ENCODE assay signal across 15 cellular contexts in the genomic region with DNA sequence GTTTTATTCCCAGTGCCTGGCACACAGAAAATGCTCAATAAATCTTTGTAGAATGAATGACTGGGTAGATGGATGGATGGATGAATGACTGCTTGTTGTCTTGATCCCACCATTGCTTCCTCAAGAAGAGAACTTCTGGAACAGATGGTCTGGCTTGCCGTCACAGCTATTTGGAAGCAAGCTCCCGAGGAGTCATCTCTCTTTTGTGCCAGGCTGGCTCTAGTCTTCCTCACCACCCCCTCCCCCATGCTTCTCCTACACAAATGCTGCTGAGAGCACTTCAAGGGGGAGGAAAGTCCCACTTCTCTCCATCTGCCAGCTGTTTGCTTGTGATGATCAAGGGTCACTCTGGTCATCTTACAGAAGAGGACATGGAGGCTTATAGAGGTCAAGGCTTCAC. TPM values are rescaled to one million over a fixed set of nuclear protein-coding genes. Genes with fewer than 3 reads are reported as not detected.
DNase-seq lines count a peak whose midpoint lies in the region; ATAC-seq and TF ChIP-seq lines count a peak whose summit lies in the region.
"Had no signal": no experiment of that assay in that cellular context is flagged by ENCODE, and none has a peak within 500 bp of the region (broad histone marks: within the 10 kb centered on the region; RNA-seq: fewer than 3 reads in every experiment).

No MANE protein-coding gene starts in this region.

- H4K20me1 ChIP-seq in BLaER1 treated with 17β-estradiol and CSF1 and Interleukin-3, amounts not matched to agents 10 nM and 100 nM, result no peaks in the 10 kb centered on the region
- H4K20me1 ChIP-seq in KMS-11 (ENCODE audit: insufficient read depth) (no peaks in the 10 kb centered on the region), neural progenitor cell (ENCODE audit: low read depth) (no peaks in the 10 kb centered on the region)

- H3K36me3 Mint-ChIP-seq in brain (no peaks in the 10 kb centered on the region), neural progenitor cell (no peaks in the 10 kb centered on the region)

- peaks cover 0 to 10% (median 5%) of the 10 kb centered on the region in 11 experiments; a peak in 9 of 22 replicates for H3K9me3 ChIP-seq in BLaER1 treated with 17β-estradiol and CSF1 and Interleukin-3, amounts not matched to agents 10 nM and 100 nM (replicated peaks in 1 of 11)
- no peaks in the 10 kb centered on the region for H3K9me3 ChIP-seq in neural progenitor cell (ENCODE audit: low read depth)
- H3K9me3 ChIP-seq in mucosa of descending colon, result no peaks in the 10 kb centered on the region
- H3K9me3 ChIP-seq: pancreas, thoracic aorta had no signal

- TF ChIP-seq CTCF in KMS-11 (conservative IDR thresholded peaks at IDR 0.05; ENCODE audit: low read depth, low read length), result no peak
- TF ChIP-seq CTCF in brain (conservative IDR thresholded peaks at IDR 0.05), result no peak
- no peak for TF ChIP-seq CTCF in neural progenitor cell (IDR thresholded peaks at IDR 0.05)
- TF ChIP-seq CTCF in mucosa of descending colon (IDR thresholded peaks at IDR 0.05), result no peak

- peak overlapping the region in 6 of 10 experiments; percentile 17 to 49 (median 43); a peak in 11 of 20 replicates for H3K4me3 ChIP-seq in BLaER1 treated with 17β-estradiol and CSF1 and Interleukin-3, amounts not matched to agents 10 nM and 100 nM
- H3K4me3 ChIP-seq in KMS-11 (IDR thresholded peaks at IDR 0.05; ENCODE audit: insufficient read depth, low read depth, low read length) (no peak overlapping the region), neural progenitor cell (no peak overlapping the region), mucosa of descending colon (no peak overlapping the region)
- H3K4me3 ChIP-seq: pancreas, thoracic aorta had no signal

- H3K4me3 Mint-ChIP-seq in brain, result peak overlapping the region in 3 of 5 experiments; percentile 11 to 22 (median 19)
- H3K4me3 Mint-ChIP-seq in neural progenitor cell, result no peak overlapping the region

- peak overlapping the region; percentile 71 to 96 (median 88) for H3K4me2 ChIP-seq in BLaER1 treated with 17β-estradiol and CSF1 and Interleukin-3, amounts not matched to agents 10 nM and 100 nM
- H3K4me2 ChIP-seq in KMS-11 (0 out of 2 replicates have a peak overlapping the region, but pooled peaks have one; percentile 5), neural progenitor cell (no peak overlapping the region)

- ATAC-seq in GM21390 (IDR thresholded peaks at IDR 0.05; ENCODE audit: unreplicated experiment) (no peak), mucosa of descending colon (no peak), GM21381 (IDR thresholded peaks at IDR 0.05; ENCODE audit: unreplicated experiment) (no peak)

- H3K27me3 Mint-ChIP-seq in brain, result peaks cover 18% of the 10 kb centered on the region
- H3K27me3 Mint-ChIP-seq in neural progenitor cell (ENCODE audit: insufficient read depth, low read depth), result peaks cover 14% of the 10 kb centered on the region

- DNase-seq in neural progenitor cell (ENCODE audit: low spot score) (no peak), AG08395 (ENCODE audit: low spot score) (no peak), mucosa of descending colon (no peak)
- DNase-seq: activated CD4-positive, alpha-beta T cell treated with anti-CD3 and anti-CD28 coated beads for 48 hours; activated effector memory CD4-positive, alpha-beta T cell treated with Interleukin-2 at 50 U/mL for 16 hours; C1 segment of cervical spinal cord; pancreas; SHP77 treated with DMSO at 0.1 percent for 48 hours had no signal

- H3K36me3 ChIP-seq in BLaER1 treated with 17β-estradiol and CSF1 and Interleukin-3, amounts not matched to agents 10 nM and 100 nM, result no peaks in the 10 kb centered on the region
- no peaks in the 10 kb centered on the region for H3K36me3 ChIP-seq in KMS-11 (ENCODE audit: insufficient read depth)
- no peaks in the 10 kb centered on the region for H3K36me3 ChIP-seq in neural progenitor cell
- no peaks in the 10 kb centered on the region for H3K36me3 ChIP-seq in mucosa of descending colon (ENCODE audit: low read depth)
- H3K36me3 ChIP-seq: pancreas, thoracic aorta had no signal

- no peak overlapping the region for H2AFZ ChIP-seq in KMS-11 (ENCODE audit: low read depth)
- no peak overlapping the region for H2AFZ ChIP-seq in neural progenitor cell (replicated peaks)

- peaks cover 0 to 12% (median 6%) of the 10 kb centered on the region in 5 experiments for H3K9me3 Mint-ChIP-seq in brain
- H3K9me3 Mint-ChIP-seq in neural progenitor cell, result peaks cover 11% of the 10 kb centered on the region

- intact Hi-C loops in mucosa of descending colon (cut with DNase I, micrococcal nuclease), result no loop called here

- H3K4me1 Mint-ChIP-seq in brain (peaks cover 74% of the 10 kb centered on the region), neural progenitor cell (peaks cover 35% of the 10 kb centered on the region)

- no peaks in the 10 kb centered on the region for H3F3A ChIP-seq in neural progenitor cell (ENCODE audit: low read depth)

- peak overlapping the region; percentile 14 to 95 (median 90); a peak in 21 of 22 replicates for H3K27ac ChIP-seq in BLaER1 treated with 17β-estradiol and CSF1 and Interleukin-3, amounts not matched to agents 10 nM and 100 nM
- H3K27ac ChIP-seq in KMS-11 (no peak overlapping the region), neural progenitor cell (no peak overlapping the region)
- H3K27ac ChIP-seq: pancreas, thoracic aorta had no signal

- H3K4me1 ChIP-seq in BLaER1 treated with 17β-estradiol and CSF1 and Interleukin-3, amounts not matched to agents 10 nM and 100 nM, result peaks cover 45 to 84% (median 70%) of the 10 kb centered on the region in 10 experiments
- H3K4me1 ChIP-seq in KMS-11 (ENCODE audit: low read depth, poor library complexity, severe bottlenecking) (peaks cover 22% of the 10 kb centered on the region), neural progenitor cell (peaks cover 9% of the 10 kb centered on the region), mucosa of descending colon (ENCODE audit: low read depth) (no peaks in the 10 kb centered on the region)
- H3K4me1 ChIP-seq: pancreas had no signal

- peak overlapping the region in 9 of 11 experiments; percentile 39 to 80 (median 76); a peak in 17 of 22 replicates for H3K9ac ChIP-seq in BLaER1 treated with 17β-estradiol and CSF1 and Interleukin-3, amounts not matched to agents 10 nM and 100 nM
- H3K9ac ChIP-seq in KMS-11 (no peak overlapping the region), neural progenitor cell (no peak overlapping the region)

- H3K27me3 ChIP-seq in BLaER1 treated with 17β-estradiol and CSF1 and Interleukin-3, amounts not matched to agents 10 nM and 100 nM, result no peaks in the 10 kb centered on the region
- H3K27me3 ChIP-seq in KMS-11 (ENCODE audit: insufficient read depth, low read depth) (no peaks in the 10 kb centered on the region), neural progenitor cell (peaks cover 9% of the 10 kb centered on the region)
- H3K27me3 ChIP-seq: pancreas had no signal

- peak overlapping the region; percentile 21 to 97 (median 90) for H3K27ac Mint-ChIP-seq in brain
- H3K27ac Mint-ChIP-seq in neural progenitor cell, result peak overlapping the region; percentile 23

- H3K79me2 ChIP-seq in KMS-11 (ENCODE audit: insufficient read depth, low read depth) (no peaks in the 10 kb centered on the region), neural progenitor cell (ENCODE audit: low read depth) (no peaks in the 10 kb centered on the region)

RNA-seq across cellular contexts. Expression of a gene that starts 11.6 kb away (rescaled TPM):
- 2.1 TPM for polyA plus RNA-seq in brain (ENCODE audit: insufficient read depth, low read depth, low replicate concordance)
- total RNA-seq in neural progenitor cell (ENCODE audit: low replicate concordance), result 2.2 and 11.4 TPM in 2 replicates
- 10 to 100 TPM in 1 of 3 donors, 1 to 10 TPM in 2; 6.3 to 16.9 (median 7.2) TPM for total RNA-seq in mucosa of descending colon
- total RNA-seq: HT-29 had no signal

Comparison
In these comparisons a context has a peak if more than half of its experiments do, and no peak if none do; other contexts are left out.
1. H3K27ac ChIP-seq: peak in BLaER1 treated with 17β-estradiol and CSF1 and Interleukin-3, amounts not matched to agents 10 nM and 100 nM (11 of 11); none in KMS-11 (single experiment) and neural progenitor cell (single experiment).
2. H3K4me3 ChIP-seq: peak in BLaER1 treated with 17β-estradiol and CSF1 and Interleukin-3, amounts not matched to agents 10 nM and 100 nM (6 of 10); none in KMS-11 (single experiment), neural progenitor cell (single experiment) and mucosa of descending colon (single experiment).
3. H3K9ac ChIP-seq: peak in BLaER1 treated with 17β-estradiol and CSF1 and Interleukin-3, amounts not matched to agents 10 nM and 100 nM (9 of 11); none in KMS-11 (single experiment) and neural progenitor cell (single experiment).